8 cellular contexts compared by ENCODE assay signal in genomic region chr11:118401880-118402590, GRCh38. TPM values are rescaled to one million over a fixed set of nuclear protein-coding genes. Genes with fewer than 3 reads are reported as not detected.
DNase-seq lines count a peak whose midpoint lies in the region; ATAC-seq and TF ChIP-seq lines count a peak whose summit lies in the region.

No MANE protein-coding gene starts in this region.

- intact Hi-C loops in OCI-LY7 (cut with micrococcal nuclease; ENCODE audit: unreplicated experiment), result loop anchor here (1.0 to 2.0 kb wide), 3 partner anchors 33 to 86 kb away; partner anchors contain the start of gene UBE4A

- H3K27me3 ChIP-seq in ectodermal cell (ENCODE audit: control insufficient read depth, insufficient read depth, low read length, poor library complexity, severe bottlenecking), result no peaks in the 10 kb centered on the region
- no peaks in the 10 kb centered on the region for H3K27me3 ChIP-seq in mononuclear cell (ENCODE audit: insufficient read depth, low read length)

- POLR2A ChIA-PET in OCI-LY7 (lab: Charles Lee), result interaction anchor here (0.7 to 1.3 kb wide), 12 partner anchors 9 to 1555 kb away, joined by 3 to 7 read pairs (median 4); partner anchors contain the start of gene DDX6

- CTCF ChIA-PET in OCI-LY7 (lab: Charles Lee; ENCODE audit: unreplicated experiment), result interaction anchor here (0.6 kb wide), 1 partner anchor 698 kb away, joined by 3 read pairs; no protein-coding TSS in a partner anchor

- TF ChIP-seq CTCF in 22Rv1 (IDR thresholded peaks at IDR 0.05) (no peak), OCI-LY7 (conservative IDR thresholded peaks at IDR 0.05; ENCODE audit: low read length) (no peak)

- DNase-seq in OCI-LY7 (ENCODE audit: low spot score) (no peak), NCI-H524 treated with DMSO at 0.1 percent for 48 hours (lab: John Stamatoyannopoulos, UW) (no peak), GM19238 (ENCODE audit: insufficient read length, low spot score) (no peak)

- H3K27ac ChIP-seq in 22Rv1 (peak overlapping the region; percentile 90), OCI-LY7 (ENCODE audit: low read depth, low read length, poor library complexity, severe bottlenecking) (peak overlapping the region; percentile 77), ectodermal cell (ENCODE audit: insufficient read depth, low read depth, low read length, poor library complexity, severe bottlenecking) (no peak overlapping the region)

- H3K79me2 ChIP-seq in OCI-LY7 (ENCODE audit: insufficient read depth, low read depth, low read length), result peaks cover 60% of the 10 kb centered on the region

- peak overlapping the region; percentile 47; the same call in 1 of the 2 replicates for H2AFZ ChIP-seq in OCI-LY7 (ENCODE audit: low read length)

- peak overlapping the region; percentile 89 for H3K4me2 ChIP-seq in OCI-LY7 (ENCODE audit: low read length)

- WGBS in ectodermal cell, 2 experiments, result 8 to 9% methylated on average over 22 of the region's 22 CpGs

- peaks cover 22% of the 10 kb centered on the region for H4K20me1 ChIP-seq in OCI-LY7 (ENCODE audit: insufficient read depth, low read length)

- H3K9me3 ChIP-seq in OCI-LY7 (ENCODE audit: low read length) (no peaks in the 10 kb centered on the region), ectodermal cell (ENCODE audit: control insufficient read depth, low read length) (no peaks in the 10 kb centered on the region), mononuclear cell (ENCODE audit: low read depth, low read length) (no peaks in the 10 kb centered on the region)

- H3K4me3 ChIP-seq in OCI-LY7 (ENCODE audit: low read depth, low read length, poor library complexity, severe bottlenecking), result peak overlapping the region; percentile 79
- H3K4me3 ChIP-seq in ectodermal cell (ENCODE audit: insufficient read depth, low read depth, low read length), result peak overlapping the region; percentile 83
- peak overlapping the region; percentile 89 for H3K4me3 ChIP-seq in mononuclear cell (ENCODE audit: low read length)

- H3K9me2 ChIP-seq in OCI-LY7 (ENCODE audit: insufficient read depth, low read length), result no peaks in the 10 kb centered on the region

- ATAC-seq in GM18907 (IDR thresholded peaks at IDR 0.05; ENCODE audit: unreplicated experiment) (peak; percentile 13), GM18858 (IDR thresholded peaks at IDR 0.05; ENCODE audit: unreplicated experiment) (no peak)

- TSS peak; percentile 62 for BruUV-seq in OCI-LY7 (replicated peaks; lab: Mats Ljungman, UMichigan)

- H3K36me3 ChIP-seq in OCI-LY7 (ENCODE audit: insufficient read depth, low read length), result peaks cover 62% of the 10 kb centered on the region
- H3K36me3 ChIP-seq in ectodermal cell (ENCODE audit: control insufficient read depth, insufficient read depth, low read length), result peaks cover 9% of the 10 kb centered on the region

- H3K4me1 ChIP-seq in OCI-LY7 (ENCODE audit: insufficient read depth, low read length, poor library complexity, severe bottlenecking), result peaks cover 53% of the 10 kb centered on the region
- no peaks in the 10 kb centered on the region for H3K4me1 ChIP-seq in ectodermal cell (ENCODE audit: control insufficient read depth, insufficient read depth, low read length)
- H3K4me1 ChIP-seq in mononuclear cell (ENCODE audit: insufficient read depth, low read length), result peaks cover 47% of the 10 kb centered on the region

RNA-seq across cellular contexts. Expression of gene ATP5MG, which starts 0.6 kb away (rescaled TPM):
- 212 and 222 TPM in 2 replicates for total RNA-seq in OCI-LY7 (2014; rRNA removed; shearing (Covaris generic))
- total RNA-seq in OCI-LY7 (2022), result 266 and 294 TPM in 2 replicates
- 188 TPM for polyA plus RNA-seq in ectodermal cell (2013, experiment 1 of 4)
- 190 TPM for polyA plus RNA-seq in ectodermal cell (2013, experiment 2 of 4)
- 131 TPM for polyA plus RNA-seq in ectodermal cell (2013, experiment 3 of 4)
- 150 TPM for polyA plus RNA-seq in ectodermal cell (2013, experiment 4 of 4)
- 50.8 TPM for total RNA-seq in mononuclear cell

RNA-seq across cellular contexts. Expression of gene KMT2A, which starts 34.3 kb away (rescaled TPM):
- total RNA-seq in OCI-LY7 (2014; rRNA removed; shearing (Covaris generic)), result 55.8 and 58.8 TPM in 2 replicates
- total RNA-seq in OCI-LY7 (2022) (90.0 and 96.4 TPM in 2 replicates), mononuclear cell (126 TPM)
- polyA plus RNA-seq in ectodermal cell (2013, experiment 1 of 4), result 35.3 TPM
- polyA plus RNA-seq in ectodermal cell (2013, experiment 2 of 4), result 43.2 TPM
- polyA plus RNA-seq in ectodermal cell (2013, experiment 3 of 4), result 30.6 TPM
- polyA plus RNA-seq in ectodermal cell (2013, experiment 4 of 4), result 41.6 TPM

RNA-seq across cellular contexts. Expression of gene UBE4A, which starts 42.6 kb away (rescaled TPM):
- total RNA-seq in OCI-LY7 (2014; rRNA removed; shearing (Covaris generic)), result 24.1 and 28.0 TPM in 2 replicates
- 37.7 and 38.4 TPM in 2 replicates for total RNA-seq in OCI-LY7 (2022)
- polyA plus RNA-seq in ectodermal cell (2013, experiment 1 of 4), result 31.3 TPM
- polyA plus RNA-seq in ectodermal cell (2013, experiment 2 of 4), result 35.5 TPM
- polyA plus RNA-seq in ectodermal cell (2013, experiment 3 of 4), result 24.7 TPM
- polyA plus RNA-seq in ectodermal cell (2013, experiment 4 of 4), result 27.5 TPM
- 50.5 TPM for total RNA-seq in mononuclear cell

RNA-seq across cellular contexts. Expression of gene CD3G, which starts 57.9 kb away (rescaled TPM):
- total RNA-seq in OCI-LY7 (2014; rRNA removed; shearing (Covaris generic)), result not detected in 2 replicates
- total RNA-seq in OCI-LY7 (2022), result not detected in 2 replicates
- polyA plus RNA-seq in ectodermal cell (2013, experiment 1 of 4), result not detected
- 0.21 TPM for polyA plus RNA-seq in ectodermal cell (2013, experiment 2 of 4)
- polyA plus RNA-seq in ectodermal cell (2013, experiment 3 of 4), result not detected
- not detected for polyA plus RNA-seq in ectodermal cell (2013, experiment 4 of 4)
- 49.7 TPM for total RNA-seq in mononuclear cell

RNA-seq across cellular contexts. Expression of gene CD3D, which starts 59.5 kb away (rescaled TPM):
- not detected in 2 replicates for total RNA-seq in OCI-LY7 (2014; rRNA removed; shearing (Covaris generic))
- total RNA-seq in OCI-LY7 (2022) (not detected in 2 replicates), mononuclear cell (122 TPM)
- not detected for polyA plus RNA-seq in ectodermal cell (2013, experiment 1 of 4)
- not detected for polyA plus RNA-seq in ectodermal cell (2013, experiment 2 of 4)
- not detected for polyA plus RNA-seq in ectodermal cell (2013, experiment 3 of 4)
- not detected for polyA plus RNA-seq in ectodermal cell (2013, experiment 4 of 4)
